ENCODE assay signal across 23 cellular contexts in genomic region chr12:26460361-26460760, GRCh38.
"Had no signal": no experiment of that assay in that cellular context is flagged by ENCODE, and none has a peak within 500 bp of the region (broad histone marks: within the 10 kb centered on the region; RNA-seq: fewer than 3 reads in every experiment).

No MANE protein-coding gene starts in this region.

- DNase-seq: activated CD4-positive, alpha-beta memory T cell treated with anti-CD3 and anti-CD28 coated beads, Interleukin-2, amount 10 ng/mL, durations not matched to agents 7 days and 5 days; activated CD4-positive, alpha-beta T cell treated with anti-CD3 and anti-CD28 coated beads for 1 hour; activated CD4-positive, alpha-beta T cell treated with anti-CD3 and anti-CD28 coated beads, Interleukin-2, amount 10 ng/mL, durations not matched to agents 7 days and 5 days; activated gamma-delta T cell treated with Interleukin-2 at 50 U/mL for 16 hours; activated naive CD4-positive, alpha-beta T cell treated with anti-CD3 and anti-CD28 coated beads, Interleukin-2, amount 50 U/mL, for 16 hours; activated T-cell treated with anti-CD3 and anti-CD28 coated beads, Interleukin-2, amount 50 U/mL, for 4 hours; amniotic stem cell; brain microvascular endothelial cell; central memory CD4-positive, alpha-beta T cell; endodermal cell; foreskin fibroblast; heart left ventricle; hypothalamus; immature natural killer cell; kidney; natural killer cell; posterior cingulate gyrus; right lobe of liver; stimulated activated CD4-positive, alpha-beta T cell treated with anti-CD3 and anti-CD28 coated beads, Interleukin-2, amount 100 ng/mL, for 48 hours; stimulated activated naive CD4-positive, alpha-beta T cell treated with Interleukin-2 at 50 U/mL for 16 hours; T-helper 9 cell; trophoblast cell; uterus had no signal
